Comparison of ENCODE assay signal across 20 cellular contexts in genomic region chr11:2298131-2298794, GRCh38. TPM values are rescaled to one million over a fixed set of nuclear protein-coding genes. Genes with fewer than 3 reads are reported as not detected.
DNase-seq lines count a peak whose midpoint lies in the region; ATAC-seq and TF ChIP-seq lines count a peak whose summit lies in the region.
"Had no signal": no experiment of that assay in that cellular context is flagged by ENCODE, and none has a peak within 500 bp of the region (broad histone marks: within the 10 kb centered on the region; RNA-seq: fewer than 3 reads in every experiment).

No MANE protein-coding gene starts in this region.

- no peaks in the 10 kb centered on the region for H3K4me1 ChIP-seq in HEK293 (ENCODE audit: control insufficient read depth, insufficient read depth, low read length)

- peaks cover 5% of the 10 kb centered on the region for H3K27me3 Mint-ChIP-seq in T-helper 1 cell treated with Interleukin-12 subunit alpha and Interleukin-12 subunit beta and Interleukin-4 antibody, amounts not matched to agents 30 μg/mL and 1 μg/mL, for 36 hours (ENCODE audit: low read depth)
- peaks cover 0 to 8% (median 0%) of the 10 kb centered on the region in 3 donors for H3K27me3 Mint-ChIP-seq in immature natural killer cell (ENCODE audit: low read depth in 3 of 3)
- H3K27me3 Mint-ChIP-seq: activated CD4-positive, alpha-beta T cell treated with anti-CD3 and anti-CD28 coated beads for 36 hours had no signal

- no peaks in the 10 kb centered on the region for H3K9me3 Mint-ChIP-seq in T-helper 1 cell treated with Interleukin-12 subunit alpha and Interleukin-12 subunit beta and Interleukin-4 antibody, amounts not matched to agents 30 μg/mL and 1 μg/mL, for 36 hours
- no peaks in the 10 kb centered on the region for H3K9me3 Mint-ChIP-seq in immature natural killer cell

- peak overlapping the region; percentile 67 for H3K27ac Mint-ChIP-seq in T-helper 1 cell treated with Interleukin-12 subunit alpha and Interleukin-12 subunit beta and Interleukin-4 antibody, amounts not matched to agents 30 μg/mL and 1 μg/mL, for 36 hours
- peak overlapping the region; percentile 73 to 95 (median 86) for H3K27ac Mint-ChIP-seq in immature natural killer cell
- H3K27ac Mint-ChIP-seq: activated CD4-positive, alpha-beta T cell treated with anti-CD3 and anti-CD28 coated beads for 36 hours had no signal

- no peak for TF ChIP-seq CTCF in HEK293 (tag by site-specific recombination; IDR thresholded peaks at IDR 0.05)

- H3K36me3 Mint-ChIP-seq in T-helper 1 cell treated with Interleukin-12 subunit alpha and Interleukin-12 subunit beta and Interleukin-4 antibody, amounts not matched to agents 30 μg/mL and 1 μg/mL, for 36 hours (ENCODE audit: low read depth) = peaks cover 3% of the 10 kb centered on the region
- H3K36me3 Mint-ChIP-seq in immature natural killer cell = peaks cover 0 to 10% (median 0%) of the 10 kb centered on the region in 3 donors

- intact Hi-C loops in sciatic nerve (cut with DNase I) = loop anchor here (5.0 kb wide), 1 partner anchor 101 kb away; no protein-coding TSS in a partner anchor

- no peaks in the 10 kb centered on the region for H3K36me3 ChIP-seq in HEK293 (ENCODE audit: control insufficient read depth in 2 of 2, insufficient read depth in 1 of 2, low read length in 2 of 2)
- H3K36me3 ChIP-seq: BLaER1 had no signal

- CTCF ChIA-PET in HEK293 (lab: Yijun Ruan, JAX) = interaction anchor here (1.0 to 9.4 kb wide), 9 partner anchors 8 to 142 kb away, joined by 3 to 297 read pairs (median 4); no protein-coding TSS in a partner anchor

- peaks cover 18% of the 10 kb centered on the region for H3K4me1 Mint-ChIP-seq in T-helper 1 cell treated with Interleukin-12 subunit alpha and Interleukin-12 subunit beta and Interleukin-4 antibody, amounts not matched to agents 30 μg/mL and 1 μg/mL, for 36 hours (ENCODE audit: low read depth)
- H3K4me1 Mint-ChIP-seq in immature natural killer cell = peaks cover 68 to 73% of the 10 kb centered on the region in 2 donors

- no peak for DNase-seq in T-helper 1 cell
- no peak for DNase-seq in immature natural killer cell
- peak; percentile 53 for DNase-seq in sciatic nerve (ENCODE audit: low spot score)
- DNase-seq in SK-N-DZ (ENCODE audit: low spot score) = no peak
- DNase-seq in ureter (ENCODE audit: low spot score) = no peak
- DNase-seq: activated CD4-positive, alpha-beta T cell treated with anti-CD3 and anti-CD28 coated beads for 36 hours; activated effector memory CD4-positive, alpha-beta T cell treated with Interleukin-2 at 50 U/mL for 16 hours; dermis blood vessel endothelial cell; HCEC 1CT; NCI-H1930; NCI-H510A; SIG-M5; T-helper 9 cell had no signal

- ATAC-seq in sciatic nerve (no peak), HG03135 (IDR thresholded peaks at IDR 0.05; ENCODE audit: unreplicated experiment) (no peak)
- ATAC-seq: activated CD4-positive, alpha-beta T cell treated with anti-CD3 and anti-CD28 coated beads for 36 hours had no signal

- H3K4me3 ChIP-seq in HEK293 (ENCODE audit: low read depth, low read length) = no peak overlapping the region
- H3K4me3 ChIP-seq: BLaER1 had no signal

- no peak overlapping the region for H3K27ac ChIP-seq in HEK293 (ENCODE audit: extremely low read depth, low read depth, low read length)
- H3K27ac ChIP-seq: 22Rv1, BLaER1 had no signal

- no peak overlapping the region for H3K4me3 Mint-ChIP-seq in T-helper 1 cell treated with Interleukin-12 subunit alpha and Interleukin-12 subunit beta and Interleukin-4 antibody, amounts not matched to agents 30 μg/mL and 1 μg/mL, for 36 hours
- peak overlapping the region in 4 of 5 donors; percentile 43 to 64 (median 57) for H3K4me3 Mint-ChIP-seq in immature natural killer cell
- H3K4me3 Mint-ChIP-seq: activated CD4-positive, alpha-beta T cell treated with anti-CD3 and anti-CD28 coated beads for 36 hours had no signal

- no peaks in the 10 kb centered on the region for H3K9me3 ChIP-seq in HEK293 (ENCODE audit: control insufficient read depth, insufficient read depth, low read depth, low read length)
- H3K9me3 ChIP-seq: BLaER1 had no signal

- POLR2A ChIA-PET in HEK293 (lab: Yijun Ruan, JAX) = no interaction called here

TF ChIP-seq in HEK293, 187 proteins besides CTCF, POLR2A, EP300 and RAD21:
- TF ChIP-seq GLIS2 (tag by site-specific recombination; IDR thresholded peaks at IDR 0.05) (peak; percentile 26; the same call in 1 of the 2 replicates), ZNF398 (tag by site-specific recombination; IDR thresholded peaks at IDR 0.05) (no peak)

RNA-seq across cellular contexts. Expression of gene C11orf21, which starts 3.5 kb away (rescaled TPM):
- polyA plus RNA-seq in immature natural killer cell = 10 to 100 TPM; 36.3 to 57.5 (median 36.6) TPM
- total RNA-seq in sciatic nerve = 3.1 TPM
- polyA plus RNA-seq in SK-N-DZ (2014; cell fraction: cytosol; rRNA removed) = not detected in 2 replicates
- 0.29 TPM in 1 of 2 replicates, not detected in the other for polyA plus RNA-seq in SK-N-DZ (2014; cell fraction: nucleus; rRNA removed)
- 2.3 TPM for total RNA-seq in ureter
- total RNA-seq: dermis blood vessel endothelial cell, myocyte had no signal

RNA-seq across cellular contexts. Expression of gene TSPAN32, which starts 3.5 kb away (rescaled TPM):
- polyA plus RNA-seq in immature natural killer cell = 100 to 1,000 TPM; 132 to 223 (median 200) TPM
- total RNA-seq in sciatic nerve (7.3 TPM), ureter (4.3 TPM)
- not detected in 2 replicates for polyA plus RNA-seq in SK-N-DZ (2014; cell fraction: cytosol; rRNA removed)
- polyA plus RNA-seq in SK-N-DZ (2014; cell fraction: nucleus; rRNA removed) = 0.17 and 0.58 TPM in 2 replicates
- total RNA-seq: dermis blood vessel endothelial cell, myocyte, renal cortical epithelial cell had no signal

RNA-seq across cellular contexts. Expression of gene ASCL2, which starts 27.9 kb away (rescaled TPM):
- 10 to 100 TPM in 2 of 3 donors, 1 to 10 TPM in 1; 9.7 to 60.0 (median 18.2) TPM for polyA plus RNA-seq in immature natural killer cell
- total RNA-seq in sciatic nerve (0.80 TPM), ureter (7.9 TPM)
- polyA plus RNA-seq in SK-N-DZ (2014; cell fraction: cytosol; rRNA removed) = not detected in 2 replicates
- polyA plus RNA-seq in SK-N-DZ (2014; cell fraction: nucleus; rRNA removed) = not detected in 2 replicates
- total RNA-seq: dermis blood vessel endothelial cell, myocyte, renal cortical epithelial cell had no signal
